Comparison of ENCODE assay signal across 9 cellular contexts in genomic region chr2:38619458-38620164, GRCh38. TPM values are rescaled to one million over a fixed set of nuclear protein-coding genes. Genes with fewer than 3 reads are reported as not detected.
DNase-seq lines count a peak whose midpoint lies in the region; ATAC-seq and TF ChIP-seq lines count a peak whose summit lies in the region.
"Had no signal": no experiment of that assay in that cellular context is flagged by ENCODE, and none has a peak within 500 bp of the region (broad histone marks: within the 10 kb centered on the region; RNA-seq: fewer than 3 reads in every experiment).

No MANE protein-coding gene starts in this region.

- DNase-seq in NCI-H226, result peak; percentile 25
- DNase-seq in fibroblast of mammary gland (ENCODE audit: low read depth), result peak; percentile 59
- no peak for DNase-seq in stimulated activated naive B cell treated with anti-CD40 and anti-IgM and Interleukin-4, amounts not matched to agents 10 μg/mL and 1 μg/mL and 100 μg/mL, for 72 hours
- no peak for DNase-seq in DMS79 (lab: John Stamatoyannopoulos, UW)
- no peak for DNase-seq in sigmoid colon
- DNase-seq in SW 1271 (lab: John Stamatoyannopoulos, UW), result no peak
- DNase-seq: activated naive CD4-positive, alpha-beta T cell treated with Interleukin-2 at 50 U/mL for 16 hours; NCI-H1105 treated with DMSO at 0.1 percent for 48 hours had no signal

- no peaks in the 10 kb centered on the region for H3K9me3 Mint-ChIP-seq in stimulated activated naive B cell treated with anti-CD40 and anti-IgM and Interleukin-4, amounts not matched to agents 10 μg/mL and 1 μg/mL and 100 μg/mL, for 72 hours

- peaks cover 0 to 16% (median 13%) of the 10 kb centered on the region in 4 donors for H3K4me1 ChIP-seq in sigmoid colon

- no peak for TF ChIP-seq POLR2A in sigmoid colon (IDR thresholded peaks at IDR 0.05)

- no peak overlapping the region for H3K4me3 Mint-ChIP-seq in stimulated activated naive B cell treated with anti-CD40 and anti-IgM and Interleukin-4, amounts not matched to agents 10 μg/mL and 1 μg/mL and 100 μg/mL, for 72 hours

- H3K36me3 ChIP-seq in sigmoid colon, result no peaks in the 10 kb centered on the region

- WGBS in sigmoid colon, 2 donors, result 60 to 78% methylated on average over 4 of the region's 4 CpGs

- no peak overlapping the region for H3K27ac Mint-ChIP-seq in stimulated activated naive B cell treated with anti-CD40 and anti-IgM and Interleukin-4, amounts not matched to agents 10 μg/mL and 1 μg/mL and 100 μg/mL, for 72 hours

- H3K4me1 Mint-ChIP-seq in stimulated activated naive B cell treated with anti-CD40 and anti-IgM and Interleukin-4, amounts not matched to agents 10 μg/mL and 1 μg/mL and 100 μg/mL, for 72 hours, result peaks cover 15 to 26% of the 10 kb centered on the region in 2 donors

- no peaks in the 10 kb centered on the region for H3K27me3 ChIP-seq in sigmoid colon

- no peaks in the 10 kb centered on the region for H3K9me3 ChIP-seq in sigmoid colon

- ATAC-seq in GM21381 (IDR thresholded peaks at IDR 0.05; ENCODE audit: unreplicated experiment), result peak; percentile 50
- ATAC-seq in stimulated activated naive B cell treated with anti-CD40 and anti-IgM and Interleukin-4, amounts not matched to agents 10 μg/mL and 1 μg/mL and 100 μg/mL, for 72 hours (replicated peaks), result peak; percentile 85 to 88

- TF ChIP-seq EP300 in sigmoid colon (IDR thresholded peaks at IDR 0.05), result no peak

- H3K4me3 ChIP-seq in fibroblast of mammary gland (ENCODE audit: control insufficient read depth, low read depth, low read length) (no peak overlapping the region), sigmoid colon (no peak overlapping the region)

- intact Hi-C loops in sigmoid colon (cut with DNase I), result no loop called here

- TF ChIP-seq CTCF in fibroblast of mammary gland (conservative IDR thresholded peaks at IDR 0.05; ENCODE audit: control insufficient read depth, insufficient read depth, low read depth, low read length) (no peak), sigmoid colon (IDR thresholded peaks at IDR 0.05) (no peak)

- no peaks in the 10 kb centered on the region for H3K36me3 Mint-ChIP-seq in stimulated activated naive B cell treated with anti-CD40 and anti-IgM and Interleukin-4, amounts not matched to agents 10 μg/mL and 1 μg/mL and 100 μg/mL, for 72 hours

- peaks cover 33 to 41% of the 10 kb centered on the region in 2 donors for H3K27me3 Mint-ChIP-seq in stimulated activated naive B cell treated with anti-CD40 and anti-IgM and Interleukin-4, amounts not matched to agents 10 μg/mL and 1 μg/mL and 100 μg/mL, for 72 hours

- peak overlapping the region in 1 of 4 donors; percentile 37 for H3K27ac ChIP-seq in sigmoid colon

RNA-seq across cellular contexts. Expression of gene HNRNPLL, which starts 16.9 kb away (rescaled TPM):
- total RNA-seq in sigmoid colon, result 10 to 100 TPM; 63.7 to 82.0 (median 72.5) TPM
- 10 to 100 TPM; 16.1 to 19.9 (median 16.2) TPM for polyA plus RNA-seq in sigmoid colon

RNA-seq across cellular contexts. Expression of gene GALM, which starts 46.3 kb away (rescaled TPM):
- total RNA-seq in sigmoid colon, result 10 to 100 TPM in 3 of 4 donors, 1 to 10 TPM in 1; 9.5 to 35.2 (median 19.0) TPM
- 10 to 100 TPM; 35.5 to 45.1 (median 41.4) TPM for polyA plus RNA-seq in sigmoid colon

Comparison
In these comparisons a context has a peak if more than half of its experiments do, and no peak if none do; other contexts are left out.
1. DNase-seq: peak in NCI-H226 (single experiment) and fibroblast of mammary gland (single experiment); none in stimulated activated naive B cell treated with anti-CD40 and anti-IgM and Interleukin-4, amounts not matched to agents 10 μg/mL and 1 μg/mL and 100 μg/mL, for 72 hours (single experiment), DMS79 (single experiment), sigmoid colon (single experiment) and SW 1271 (0 of 2).